In genomic region chr12:70581199-70581598, GRCh38 we compare ENCODE assay signal across 34 cellular contexts. TPM values are rescaled to one million over a fixed set of nuclear protein-coding genes. Genes with fewer than 3 reads are reported as not detected.
DNase-seq lines count a peak whose midpoint lies in the region; ATAC-seq, FAIRE-seq and TF ChIP-seq lines count a peak whose summit lies in the region.
"Had no signal": no experiment of that assay in that cellular context is flagged by ENCODE, and none has a peak within 500 bp of the region (broad histone marks: within the 10 kb centered on the region; RNA-seq: fewer than 3 reads in every experiment).

No MANE protein-coding gene starts in this region.

- H3K27me3 ChIP-seq in astrocyte (ENCODE audit: insufficient read depth, low read length) (no peaks in the 10 kb centered on the region), ovary (no peaks in the 10 kb centered on the region)
- H3K27me3 ChIP-seq: breast epithelium had no signal

- ATAC-seq in GM21381 (IDR thresholded peaks at IDR 0.05; ENCODE audit: unreplicated experiment), result peak; percentile 63
- ATAC-seq in HG03095 (IDR thresholded peaks at IDR 0.05; ENCODE audit: unreplicated experiment), result peak; percentile 70
- ATAC-seq in left colon, result no peak
- ATAC-seq: A549; activated CD8-positive, alpha-beta memory T cell treated with anti-CD3 and anti-CD28 coated beads, Interleukin-2, amount 10 ng/mL, durations not matched to agents 7 days and 5 days; effector memory CD8-positive, alpha-beta T cell; T-helper 17 cell had no signal

- no peak overlapping the region for H3K4me3 ChIP-seq in astrocyte (ENCODE audit: insufficient read depth, low read depth, low read length)
- no peak overlapping the region for H3K4me3 ChIP-seq in ovary
- H3K4me3 ChIP-seq: A549, breast epithelium, coronary artery, left ventricle myocardium inferior had no signal

- H3K27me3 Mint-ChIP-seq in astrocyte (ENCODE audit: low read depth, unreplicated experiment), result no peaks in the 10 kb centered on the region
- H3K27me3 Mint-ChIP-seq: activated naive CD4-positive, alpha-beta T cell treated with anti-CD3 and anti-CD28 coated beads, Interleukin-2, amount 10 ng/mL, durations not matched to agents 7 days and 5 days had no signal

- WGBS in ovary, 3 donors, result 68 to 91% (median 79%) methylated on average over 1 of the region's 1 CpG

- in situ Hi-C loops in GM13977 (cut with MboI; ENCODE audit: low pct_unique_long_range_greater_than_20kb, low sequenced_read_pairs, unreplicated experiment), result loop anchor here (10.0 kb wide), 1 partner anchor 676 kb away; no protein-coding TSS in a partner anchor

- no peak overlapping the region for H2AFZ ChIP-seq in astrocyte (ENCODE audit: low read depth, low read length)

- H3K27ac ChIP-seq in astrocyte (ENCODE audit: low read depth, low read length), result no peak overlapping the region
- no peak overlapping the region for H3K27ac ChIP-seq in ovary
- H3K27ac ChIP-seq: A549, breast epithelium, coronary artery, left ventricle myocardium inferior, VCaP had no signal

- DNase-seq in GM13977 (ENCODE audit: low spot score), result peak; percentile 11
- DNase-seq in astrocyte (ENCODE audit: low read depth), result no peak
- no peak for DNase-seq in NCI-H1694 treated with DMSO at 0.1 percent for 48 hours (lab: John Stamatoyannopoulos, UW)
- no peak for DNase-seq in ovary
- no peak for DNase-seq in AG08395 (ENCODE audit: low spot score)
- DNase-seq in left colon, result no peak
- DNase-seq: activated CD4-positive, alpha-beta T cell treated with anti-CD3 and anti-CD28 coated beads, Interleukin-2, amount 10 ng/mL, durations not matched to agents 24 days and 14 days; activated CD8-positive, alpha-beta memory T cell treated with anti-CD3 and anti-CD28 coated beads, Interleukin-2, amount 10 ng/mL, durations not matched to agents 7 days and 5 days; activated naive CD4-positive, alpha-beta T cell treated with anti-CD3 and anti-CD28 coated beads, Interleukin-2, amount 10 ng/mL, durations not matched to agents 7 days and 5 days; amniotic stem cell; CD8-positive, alpha-beta memory T cell; DMS53; effector memory CD8-positive, alpha-beta T cell; foreskin melanocyte; GF-D8; hippocampal formation; immature natural killer cell; left ventricle myocardium inferior; NCI-H1417; NCI-H2081 treated with DMSO at 0.1 percent for 48 hours; NCI-H774; SK-N-SH; small intestine; stimulated activated CD4-positive, alpha-beta T cell treated with anti-CD3 and anti-CD28 coated beads, Interleukin-1b, Interleukin-23, amount 100 ng/mL, for 48 hours; T-helper 17 cell; trophoblast cell had no signal

- FAIRE-seq in astrocyte (lab: Jason Lieb, UNC), result peak; percentile 55
- FAIRE-seq: A549, small intestine had no signal

- no peaks in the 10 kb centered on the region for H3K4me1 ChIP-seq in astrocyte (ENCODE audit: insufficient read depth, low read length)
- no peaks in the 10 kb centered on the region for H3K4me1 ChIP-seq in ovary (ENCODE audit: insufficient read depth)
- H3K4me1 ChIP-seq: A549, breast epithelium had no signal

- H4K20me1 ChIP-seq in astrocyte (ENCODE audit: insufficient read depth, low read length), result no peaks in the 10 kb centered on the region

- H3K9ac ChIP-seq in astrocyte (ENCODE audit: low read length), result no peak overlapping the region
- H3K9ac ChIP-seq: SK-N-SH had no signal

- TF ChIP-seq EP300 in ovary (IDR thresholded peaks at IDR 0.05), result no peak

- no peak for TF ChIP-seq POLR2A in ovary (IDR thresholded peaks at IDR 0.05)

- H3K79me2 ChIP-seq in astrocyte (ENCODE audit: insufficient read depth, low read length), result no peaks in the 10 kb centered on the region

- no peak for TF ChIP-seq CTCF in GM13977 (IDR thresholded peaks at IDR 0.05; ENCODE audit: extremely low read depth, insufficient read depth, missing control alignments)
- no peak for TF ChIP-seq CTCF in astrocyte (IDR thresholded peaks at IDR 0.05; ENCODE audit: insufficient read depth, low read depth, low read length)
- no peak for TF ChIP-seq CTCF in ovary (IDR thresholded peaks at IDR 0.05)

- no peak overlapping the region for H3K4me3 Mint-ChIP-seq in astrocyte (ENCODE audit: unreplicated experiment)
- H3K4me3 Mint-ChIP-seq: activated CD4-positive, alpha-beta T cell treated with anti-CD3 and anti-CD28 coated beads, Interleukin-2, amount 10 ng/mL, durations not matched to agents 24 days and 14 days; activated CD8-positive, alpha-beta memory T cell treated with anti-CD3 and anti-CD28 coated beads, Interleukin-2, amount 10 ng/mL, durations not matched to agents 7 days and 5 days; activated naive CD4-positive, alpha-beta T cell treated with anti-CD3 and anti-CD28 coated beads, Interleukin-2, amount 10 ng/mL, durations not matched to agents 7 days and 5 days; activated T-helper 1 cell treated with anti-CD3 and anti-CD28 coated beads, Interleukin-12 subunit alpha, Interleukin-12 subunit beta, Interleukin-2, Interleukin-4 antibody, amounts not matched to agents 30 ng/mL and 10 ng/mL and 1 ng/mL, durations not matched to agents 14 hours and 24 hours and 36 hours; B cell; CD8-positive, alpha-beta memory T cell; effector memory CD8-positive, alpha-beta T cell; immature natural killer cell; T-helper 17 cell had no signal

- H3K4me2 ChIP-seq in astrocyte (ENCODE audit: low read length), result no peak overlapping the region
- H3K4me2 ChIP-seq: A549, SK-N-SH had no signal

- peaks cover 2% of the 10 kb centered on the region for H3K36me3 Mint-ChIP-seq in astrocyte (ENCODE audit: low read depth, unreplicated experiment)
- H3K36me3 Mint-ChIP-seq: activated CD8-positive, alpha-beta memory T cell treated with anti-CD3 and anti-CD28 coated beads, Interleukin-2, amount 10 ng/mL, durations not matched to agents 7 days and 5 days; activated naive CD4-positive, alpha-beta T cell treated with anti-CD3 and anti-CD28 coated beads, Interleukin-2, amount 10 ng/mL, durations not matched to agents 7 days and 5 days had no signal

- H3K36me3 ChIP-seq in astrocyte (ENCODE audit: insufficient read depth, low read length) (peaks cover 4% of the 10 kb centered on the region), ovary (no peaks in the 10 kb centered on the region)
- H3K36me3 ChIP-seq: breast epithelium had no signal

- no peak overlapping the region for H3K27ac Mint-ChIP-seq in astrocyte (ENCODE audit: unreplicated experiment)
- H3K27ac Mint-ChIP-seq: activated CD4-positive, alpha-beta T cell treated with anti-CD3 and anti-CD28 coated beads, Interleukin-2, amount 10 ng/mL, durations not matched to agents 24 days and 14 days; activated CD8-positive, alpha-beta memory T cell treated with anti-CD3 and anti-CD28 coated beads, Interleukin-2, amount 10 ng/mL, durations not matched to agents 7 days and 5 days; activated naive CD4-positive, alpha-beta T cell treated with anti-CD3 and anti-CD28 coated beads, Interleukin-2, amount 10 ng/mL, durations not matched to agents 7 days and 5 days; activated T-helper 1 cell treated with anti-CD3 and anti-CD28 coated beads, Interleukin-12 subunit alpha, Interleukin-12 subunit beta, Interleukin-2, Interleukin-4 antibody, amounts not matched to agents 30 ng/mL and 10 ng/mL and 1 ng/mL, durations not matched to agents 14 hours and 24 hours and 36 hours; B cell; CD8-positive, alpha-beta memory T cell; effector memory CD8-positive, alpha-beta T cell; immature natural killer cell; T-helper 17 cell had no signal

- H3K9me3 ChIP-seq in astrocyte (ENCODE audit: insufficient read depth, low read depth, low read length) (no peaks in the 10 kb centered on the region), ovary (no peaks in the 10 kb centered on the region)
- H3K9me3 ChIP-seq: A549, SK-N-SH had no signal

- intact Hi-C loops in ovary (cut with DNase I) (no loop called here), left colon (cut with DNase I, micrococcal nuclease) (loop anchor here in 1 of 2 donors (5.0 kb wide), 1 partner anchor 704 kb away; no protein-coding TSS in a partner anchor)

- H3K9me3 Mint-ChIP-seq in astrocyte (ENCODE audit: unreplicated experiment), result peaks cover 2% of the 10 kb centered on the region
- H3K9me3 Mint-ChIP-seq: activated CD4-positive, alpha-beta T cell treated with anti-CD3 and anti-CD28 coated beads, Interleukin-2, amount 10 ng/mL, durations not matched to agents 24 days and 14 days; activated naive CD4-positive, alpha-beta T cell treated with anti-CD3 and anti-CD28 coated beads, Interleukin-2, amount 10 ng/mL, durations not matched to agents 7 days and 5 days; activated T-helper 1 cell treated with anti-CD3 and anti-CD28 coated beads, Interleukin-12 subunit alpha, Interleukin-12 subunit beta, Interleukin-2, Interleukin-4 antibody, amounts not matched to agents 30 ng/mL and 10 ng/mL and 1 ng/mL, durations not matched to agents 14 hours and 24 hours and 36 hours; effector memory CD8-positive, alpha-beta T cell had no signal

- peaks cover 2% of the 10 kb centered on the region for H3K4me1 Mint-ChIP-seq in astrocyte (ENCODE audit: low read depth, unreplicated experiment)
- H3K4me1 Mint-ChIP-seq: activated CD4-positive, alpha-beta T cell treated with anti-CD3 and anti-CD28 coated beads, Interleukin-2, amount 10 ng/mL, durations not matched to agents 24 days and 14 days; activated CD8-positive, alpha-beta memory T cell treated with anti-CD3 and anti-CD28 coated beads, Interleukin-2, amount 10 ng/mL, durations not matched to agents 7 days and 5 days; activated naive CD4-positive, alpha-beta T cell treated with anti-CD3 and anti-CD28 coated beads, Interleukin-2, amount 10 ng/mL, durations not matched to agents 7 days and 5 days; B cell; CD8-positive, alpha-beta memory T cell; immature natural killer cell; T-helper 17 cell had no signal

RNA-seq across cellular contexts. Expression of gene PTPRB, which starts 56.0 kb away (rescaled TPM):
- total RNA-seq in astrocyte (2.2 and 2.5 TPM in 2 replicates), ovary (10 to 100 TPM in 4 of 7 donors, 1 to 10 TPM in 3; 4.9 to 34.6 (median 11.6) TPM), left colon (10 to 100 TPM; 27.1 to 27.6 TPM)
- polyA plus RNA-seq in ovary, result 10 to 100 TPM in 1 of 2 donors, 1 to 10 TPM in 1; 10.0 to 17.3 TPM
- total RNA-seq: activated CD4-positive, alpha-beta T cell treated with anti-CD3 and anti-CD28 coated beads, Interleukin-2, amount 10 ng/mL, durations not matched to agents 24 days and 14 days; activated CD8-positive, alpha-beta memory T cell treated with anti-CD3 and anti-CD28 coated beads, Interleukin-2, amount 10 ng/mL, durations not matched to agents 7 days and 5 days; activated T-helper 1 cell treated with anti-CD3 and anti-CD28 coated beads, Interleukin-12 subunit alpha, Interleukin-12 subunit beta, Interleukin-2, Interleukin-4 antibody, amounts not matched to agents 30 ng/mL and 10 ng/mL and 1 ng/mL, durations not matched to agents 14 hours and 24 hours and 36 hours; B cell; CD8-positive, alpha-beta memory T cell; T-helper 17 cell had no signal
- polyA plus RNA-seq: CD8-positive, alpha-beta memory T cell had no signal
